ENCODE assay signal across 21 cellular contexts in the genomic region with DNA sequence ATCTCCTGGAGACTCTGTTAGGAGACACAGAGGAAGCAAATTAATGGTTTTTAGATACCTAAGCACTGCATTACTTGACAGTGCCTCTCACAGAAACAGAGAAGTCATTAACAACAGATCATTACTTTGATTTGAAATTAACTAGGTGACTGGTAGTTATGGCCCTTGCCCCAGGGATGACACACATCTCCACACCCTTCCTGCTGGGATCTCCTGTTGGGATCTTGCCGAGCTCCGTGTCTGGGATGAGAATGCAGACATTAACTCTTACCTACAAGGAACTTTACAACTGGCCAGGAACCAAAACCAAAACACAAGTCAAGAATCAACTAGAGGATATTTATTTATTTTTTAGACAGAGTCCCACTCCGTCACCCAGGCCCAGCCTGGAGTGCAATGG. TPM values are rescaled to one million over a fixed set of nuclear protein-coding genes. Genes with fewer than 3 reads are reported as not detected.
DNase-seq lines count a peak whose midpoint lies in the region; ATAC-seq, FAIRE-seq and TF ChIP-seq lines count a peak whose summit lies in the region.
"Had no signal": no experiment of that assay in that cellular context is flagged by ENCODE, and none has a peak within 500 bp of the region (broad histone marks: within the 10 kb centered on the region; RNA-seq: fewer than 3 reads in every experiment).

No MANE protein-coding gene starts in this region.

- no peaks in the 10 kb centered on the region for H3K27me3 ChIP-seq in CD8-positive, alpha-beta memory T cell (ENCODE audit: insufficient read depth, low read length, poor library complexity, severe bottlenecking)
- no peaks in the 10 kb centered on the region for H3K27me3 ChIP-seq in PC-9 (ENCODE audit: insufficient read depth, low read depth)
- no peaks in the 10 kb centered on the region for H3K27me3 ChIP-seq in esophagus muscularis mucosa
- no peaks in the 10 kb centered on the region for H3K27me3 ChIP-seq in small intestine (ENCODE audit: control insufficient read depth in 2 of 2, insufficient read depth in 2 of 2, low read length in 2 of 2)

- no peak for ATAC-seq in stimulated activated naive CD8-positive, alpha-beta T cell treated with anti-CD3 and anti-CD28 coated beads, Interleukin-15, Interleukin-2, amounts not matched to agents 100 U/mL and 50 U/mL, for 24 hours
- ATAC-seq: K562, SK-N-SH treated with all-trans-retinoic acid at 6 μM for 48 hours had no signal

- TF ChIP-seq CTCF in PC-9 (conservative IDR thresholded peaks at IDR 0.05): no peak
- TF ChIP-seq CTCF in esophagus muscularis mucosa (IDR thresholded peaks at IDR 0.05): no peak

- no peak for TF ChIP-seq EP300 in esophagus muscularis mucosa (IDR thresholded peaks at IDR 0.05)

- H3K27ac ChIP-seq in CD8-positive, alpha-beta memory T cell (ENCODE audit: low read depth, low read length): no peak overlapping the region
- H3K27ac ChIP-seq in PC-9 (peak overlapping the region; percentile 97), esophagus muscularis mucosa (replicated peaks in 1 of 4) (no peak overlapping the region), small intestine (ENCODE audit: low read depth in 1 of 2, low read length in 1 of 2) (peak overlapping the region in 1 of 2 donors; percentile 12), substantia nigra (ENCODE audit: low read depth, low read length, poor library complexity, severe bottlenecking) (no peak overlapping the region)

- no peak overlapping the region for H2AFZ ChIP-seq in PC-9

- H3K9me3 Mint-ChIP-seq in CD8-positive, alpha-beta memory T cell: no peaks in the 10 kb centered on the region

- intact Hi-C loops in PC-9 (cut with micrococcal nuclease; ENCODE audit: unreplicated experiment): loop anchor here (5.0 kb wide), 1 partner anchor 43 kb away; no protein-coding TSS in a partner anchor
- intact Hi-C loops in esophagus muscularis mucosa (cut with DNase I): loop anchor here (5.0 kb wide), 1 partner anchor 157 kb away; no protein-coding TSS in a partner anchor

- peaks cover 33 to 46% (median 45%) of the 10 kb centered on the region in 3 donors for H3K4me1 Mint-ChIP-seq in CD8-positive, alpha-beta memory T cell

- H3K4me3 ChIP-seq in CD8-positive, alpha-beta memory T cell (ENCODE audit: low read length): no peak overlapping the region
- H3K4me3 ChIP-seq in PC-9 (no peak overlapping the region; the same call in 1 of the 2 replicates), esophagus muscularis mucosa (no peak overlapping the region), small intestine (ENCODE audit: low read depth in 1 of 2, low read length in 2 of 2) (no peak overlapping the region)
- H3K4me3 ChIP-seq: K562 had no signal

- WGBS in esophagus muscularis mucosa: 77% methylated on average over 3 of the region's 3 CpGs
- WGBS in small intestine, 3 donors: 42 to 74% (median 71%) methylated on average over 3 of the region's 3 CpGs

- H3K4me2 ChIP-seq in PC-9: peak overlapping the region; percentile 73

- CTCF ChIA-PET in CD8-positive, alpha-beta memory T cell (lab: Charles Lee): interaction anchor here (1.7 to 1.9 kb wide), 2 partner anchors 11 to 163 kb away, joined by 4 to 5 read pairs; no protein-coding TSS in a partner anchor
- CTCF ChIA-PET in PC-9 (lab: Charles Lee): no interaction called here

- peaks cover 0 to 4% of the 10 kb centered on the region in 2 donors for H3K27me3 Mint-ChIP-seq in CD8-positive, alpha-beta memory T cell

- no peaks in the 10 kb centered on the region for H3K9me3 ChIP-seq in CD8-positive, alpha-beta memory T cell (ENCODE audit: low read length)
- no peaks in the 10 kb centered on the region for H3K9me3 ChIP-seq in PC-9 (ENCODE audit: insufficient read depth, low read depth)
- no peaks in the 10 kb centered on the region for H3K9me3 ChIP-seq in esophagus muscularis mucosa
- no peaks in the 10 kb centered on the region for H3K9me3 ChIP-seq in small intestine (ENCODE audit: control insufficient read depth, low read depth)

- H3K36me3 ChIP-seq in CD8-positive, alpha-beta memory T cell (ENCODE audit: insufficient read depth, low read length): no peaks in the 10 kb centered on the region
- H3K36me3 ChIP-seq in PC-9 (ENCODE audit: low read depth): peaks cover 10% of the 10 kb centered on the region
- peaks cover 0 to 9% (median 0%) of the 10 kb centered on the region in 4 donors for H3K36me3 ChIP-seq in esophagus muscularis mucosa
- no peaks in the 10 kb centered on the region for H3K36me3 ChIP-seq in small intestine (ENCODE audit: control insufficient read depth in 2 of 2, insufficient read depth in 2 of 2, low read length in 2 of 2)

- peak overlapping the region in 7 of 8 donors; percentile 55 to 98 (median 93) for H3K27ac Mint-ChIP-seq in CD8-positive, alpha-beta memory T cell

- H3K4me3 Mint-ChIP-seq in CD8-positive, alpha-beta memory T cell: peak overlapping the region in 2 of 7 donors; percentile 21 to 83

- POLR2A ChIA-PET in CD8-positive, alpha-beta memory T cell (lab: Charles Lee): no interaction called here
- POLR2A ChIA-PET in PC-9 (lab: Charles Lee; ENCODE audit: unreplicated experiment): interaction anchor here (0.5 kb wide), 1 partner anchor 49 kb away, joined by 3 read pairs; no protein-coding TSS in a partner anchor

- no peak for FAIRE-seq in small intestine (lab: Jason Lieb, UNC)
- FAIRE-seq: GM12892, K562, RCC 7860 had no signal

- peaks cover 0 to 16% (median 2%) of the 10 kb centered on the region in 3 donors for H3K36me3 Mint-ChIP-seq in CD8-positive, alpha-beta memory T cell

- peaks cover 15% of the 10 kb centered on the region for H4K20me1 ChIP-seq in PC-9 (ENCODE audit: insufficient read depth)

- H3K79me2 ChIP-seq in PC-9 (ENCODE audit: low read depth): peaks cover 28% of the 10 kb centered on the region

- TF ChIP-seq POLR2A in esophagus muscularis mucosa (IDR thresholded peaks at IDR 0.05; ENCODE audit: low read depth): no peak

- no TSS peak for BruUV-seq in PC-9 (replicated peaks; lab: Mats Ljungman, UMichigan)

- DNase-seq in CD8-positive, alpha-beta memory T cell: no peak
- peak in 1 of 2 experiments; percentile 51 for DNase-seq in PC-9
- peak; percentile 24 for DNase-seq in esophagus muscularis mucosa (ENCODE audit: extremely low spot score)
- DNase-seq in small intestine: peak; percentile 78
- DNase-seq in substantia nigra (lab: John Stamatoyannopoulos, UW): no peak
- DNase-seq in NCI-H2171 (lab: John Stamatoyannopoulos, UW): no peak
- no peak for DNase-seq in NCI-H2196 treated with DMSO at 0.1 percent for 48 hours (lab: John Stamatoyannopoulos, UW; ENCODE audit: unreplicated experiment)
- DNase-seq in stimulated activated naive CD8-positive, alpha-beta T cell treated with anti-CD3 and anti-CD28 coated beads, Interleukin-15, Interleukin-2, amounts not matched to agents 100 U/mL and 50 U/mL, for 24 hours: no peak
- DNase-seq: DMS 273 treated with DMSO at 0.1 percent for 48 hours, GOT3, MV-4-11, NCI-H1417, NCI-H1930, NCI-H2171 treated with DMSO at 0.1 percent for 48 hours, NCI-H510A, NCI-H82, SHP77 treated with DMSO at 0.1 percent for 48 hours had no signal

- no peaks in the 10 kb centered on the region for H3K9me2 ChIP-seq in PC-9 (ENCODE audit: insufficient read depth)

- H3K4me1 ChIP-seq in CD8-positive, alpha-beta memory T cell (ENCODE audit: insufficient read depth, low read length): peaks cover 35% of the 10 kb centered on the region
- H3K4me1 ChIP-seq in PC-9 (replicated peaks; ENCODE audit: insufficient read depth): peaks cover 83% of the 10 kb centered on the region
- peaks cover 30 to 31% (median 31%) of the 10 kb centered on the region in 4 donors for H3K4me1 ChIP-seq in esophagus muscularis mucosa
- H3K4me1 ChIP-seq in small intestine (ENCODE audit: control insufficient read depth in 2 of 2, insufficient read depth in 1 of 2, low read depth in 1 of 2, low read length in 1 of 2): peaks cover 6 to 18% of the 10 kb centered on the region in 2 donors

- H3F3A ChIP-seq in PC-9 (ENCODE audit: insufficient read depth, low read depth): peaks cover 44% of the 10 kb centered on the region

RNA-seq across cellular contexts. Expression of a gene that starts 2.2 kb away (rescaled TPM):
- total RNA-seq in CD8-positive, alpha-beta memory T cell: 100 to 1,000 TPM; 127 to 141 TPM
- polyA plus RNA-seq in CD8-positive, alpha-beta memory T cell: 33.8 TPM
- total RNA-seq in PC-9 (2021) (106 and 137 TPM in 2 replicates), esophagus muscularis mucosa (10 to 100 TPM; 32.0 to 48.4 (median 36.6) TPM)
- 100 to 1,000 TPM in 2 of 3 donors, 10 to 100 TPM in 1; 74.3 to 120 (median 114) TPM for polyA plus RNA-seq in small intestine

RNA-seq across cellular contexts. Expression of a gene that starts 12.7 kb away (rescaled TPM):
- total RNA-seq in CD8-positive, alpha-beta memory T cell: 100 to 1,000 TPM in 1 of 2 experiments, 10 to 100 TPM in 1; 98.1 to 102 TPM
- 95.0 TPM for polyA plus RNA-seq in CD8-positive, alpha-beta memory T cell
- total RNA-seq in PC-9 (2021) (76.3 and 84.8 TPM in 2 replicates), esophagus muscularis mucosa (10 to 100 TPM; 30.8 to 44.0 (median 37.2) TPM)
- polyA plus RNA-seq in small intestine: 10 to 100 TPM; 49.6 to 73.8 (median 65.8) TPM

RNA-seq across cellular contexts. Expression of a gene that starts 25.6 kb away (rescaled TPM):
- not detected for total RNA-seq in CD8-positive, alpha-beta memory T cell
- polyA plus RNA-seq in CD8-positive, alpha-beta memory T cell: 0.10 TPM
- 0.18 and 0.35 TPM in 2 replicates for total RNA-seq in PC-9 (2021)
- under 1 TPM in 2 of 4 donors, not detected in 2; under 0.01 to 0.83 TPM for total RNA-seq in esophagus muscularis mucosa
- under 1 TPM in 1 of 3 donors, not detected in 2; 0.01 TPM for polyA plus RNA-seq in small intestine

RNA-seq across cellular contexts. Expression of a gene that starts 37.7 kb away (rescaled TPM):
- 10 to 100 TPM; 35.3 to 36.0 TPM for total RNA-seq in CD8-positive, alpha-beta memory T cell
- 1.5 TPM for polyA plus RNA-seq in CD8-positive, alpha-beta memory T cell
- total RNA-seq in PC-9 (2021) (184 and 194 TPM in 2 replicates), esophagus muscularis mucosa (100 to 1,000 TPM; 136 to 267 (median 190) TPM)
- polyA plus RNA-seq in small intestine: 100 to 1,000 TPM; 180 to 277 (median 185) TPM

Comparison
In these comparisons a context has a peak if more than half of its experiments do, and no peak if none do; other contexts are left out.
1. DNase-seq: peak in esophagus muscularis mucosa (single experiment) and small intestine (single experiment); none in CD8-positive, alpha-beta memory T cell (0 of 5), substantia nigra (0 of 49), NCI-H2171 (single experiment), NCI-H2196 treated with DMSO at 0.1 percent for 48 hours (single experiment) and stimulated activated naive CD8-positive, alpha-beta T cell treated with anti-CD3 and anti-CD28 coated beads, Interleukin-15, Interleukin-2, amounts not matched to agents 100 U/mL and 50 U/mL, for 24 hours (single experiment).